Comparison of ENCODE assay signal across 8 cellular contexts in the genomic region with DNA sequence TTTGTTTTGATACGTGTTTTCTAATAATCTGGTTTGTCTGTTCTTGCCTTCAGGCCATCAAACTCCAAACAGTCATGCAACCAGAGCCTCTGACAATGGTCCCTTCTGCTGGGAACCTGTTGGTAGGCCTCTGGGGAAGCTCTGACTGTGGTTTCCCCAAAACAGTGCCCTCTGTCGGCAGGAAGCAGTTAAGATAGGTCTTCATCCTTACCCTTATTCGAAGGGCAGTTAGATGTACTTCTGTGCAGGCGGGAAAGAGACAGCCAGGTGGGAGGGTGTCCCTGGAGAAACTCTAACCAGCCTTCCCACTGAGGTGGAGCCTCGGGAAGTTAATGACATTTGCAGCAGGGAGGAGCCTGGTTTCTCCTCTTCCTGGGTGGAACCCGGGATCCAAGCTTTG.
A peak's percentile ranks its signal among the peaks of the same experiment; 100 is the strongest.
DNase-seq lines count a peak whose midpoint lies in the region; ATAC-seq and TF ChIP-seq lines count a peak whose summit lies in the region.

No MANE protein-coding gene starts in this region.

- H3K27me3 ChIP-seq in mammary epithelial cell (ENCODE audit: insufficient read depth, low read length): peaks cover 2% of the 10 kb centered on the region

- dilution Hi-C loops in mammary epithelial cell (cut with HindIII; ENCODE audit: low sequenced_read_pairs): no loop called here

- H3K9ac ChIP-seq in mammary epithelial cell (ENCODE audit: insufficient read depth, low read length): no peak overlapping the region

- H3K27ac ChIP-seq in mammary epithelial cell (ENCODE audit: insufficient read depth, low read depth, low read length): no peak overlapping the region

- H3K9me3 Mint-ChIP-seq in stimulated activated effector memory CD8-positive, alpha-beta T cell treated with anti-CD3 and anti-CD28 coated beads, Interleukin-12 subunit alpha, Interleukin-12 subunit beta, amount 100 ng/mL, for 72 hours: peaks cover 11% of the 10 kb centered on the region

- no peaks in the 10 kb centered on the region for H4K20me1 ChIP-seq in mammary epithelial cell (ENCODE audit: insufficient read depth, low read length)

- peak in 1 of 2 donors; percentile 27 for TF ChIP-seq CTCF in mammary epithelial cell (conservative IDR thresholded peaks at IDR 0.05 in 1 of 2, IDR thresholded peaks at IDR 0.05 in 1 of 2; ENCODE audit: extremely low read depth in 1 of 2, insufficient read depth in 1 of 2, low read depth in 1 of 2, low read length in 2 of 2)

- no peaks in the 10 kb centered on the region for H3K79me2 ChIP-seq in mammary epithelial cell (ENCODE audit: insufficient read depth, low read length)

- WGBS in mammary epithelial cell (ENCODE audit: low coverage, missing lambda C conversion rate): 78% methylated on average over 6 of the region's 6 CpGs

- no peaks in the 10 kb centered on the region for H3K4me1 Mint-ChIP-seq in stimulated activated effector memory CD8-positive, alpha-beta T cell treated with anti-CD3 and anti-CD28 coated beads, Interleukin-12 subunit alpha, Interleukin-12 subunit beta, amount 100 ng/mL, for 72 hours

- H2AFZ ChIP-seq in mammary epithelial cell (ENCODE audit: low read depth, low read length): no peak overlapping the region

- in situ Hi-C loops in mammary epithelial cell (cut with MboI; ENCODE audit: low sequenced_read_pairs in 2 of 2): no loop called here

- no peak overlapping the region for H3K27ac Mint-ChIP-seq in stimulated activated effector memory CD8-positive, alpha-beta T cell treated with anti-CD3 and anti-CD28 coated beads, Interleukin-12 subunit alpha, Interleukin-12 subunit beta, amount 100 ng/mL, for 72 hours

- H3K4me3 Mint-ChIP-seq in stimulated activated effector memory CD8-positive, alpha-beta T cell treated with anti-CD3 and anti-CD28 coated beads, Interleukin-12 subunit alpha, Interleukin-12 subunit beta, amount 100 ng/mL, for 72 hours: no peak overlapping the region

- no peak overlapping the region for H3K4me2 ChIP-seq in mammary epithelial cell (ENCODE audit: insufficient read depth, low read depth, low read length)

- H3K9me3 ChIP-seq in mammary epithelial cell (replicated peaks; ENCODE audit: insufficient read depth, low read length): peaks cover 10% of the 10 kb centered on the region

- H3K36me3 ChIP-seq in mammary epithelial cell (ENCODE audit: insufficient read depth, low read length): no peaks in the 10 kb centered on the region

- H3K36me3 Mint-ChIP-seq in stimulated activated effector memory CD8-positive, alpha-beta T cell treated with anti-CD3 and anti-CD28 coated beads, Interleukin-12 subunit alpha, Interleukin-12 subunit beta, amount 100 ng/mL, for 72 hours: no peaks in the 10 kb centered on the region

- DNase-seq in COLO668 (lab: John Stamatoyannopoulos, UW; ENCODE audit: unreplicated experiment) (peak; percentile 6), mammary epithelial cell (peak; percentile 16), hippocampal formation (lab: John Stamatoyannopoulos, UW) (no peak), left colon (no peak)
- DNase-seq in stimulated activated effector memory CD8-positive, alpha-beta T cell treated with anti-CD3 and anti-CD28 coated beads, Interleukin-12 subunit alpha, Interleukin-12 subunit beta, amount 100 ng/mL, for 72 hours (ENCODE audit: low spot score in 2 of 2): no peak

- intact Hi-C loops in mammary epithelial cell (cut with micrococcal nuclease) (no loop called here), left colon (cut with DNase I, micrococcal nuclease) (no loop called here)

- H3K4me3 ChIP-seq in mammary epithelial cell (replicated peaks in 1 of 3; ENCODE audit: insufficient read depth in 1 of 3, low read depth in 2 of 3, low read length in 3 of 3): no peak overlapping the region

- no peaks in the 10 kb centered on the region for H3K4me1 ChIP-seq in mammary epithelial cell (ENCODE audit: insufficient read depth, low read length)

- ATAC-seq in GM18870 (IDR thresholded peaks at IDR 0.05; ENCODE audit: unreplicated experiment) (peak; percentile 86), HG03469 (IDR thresholded peaks at IDR 0.05; ENCODE audit: unreplicated experiment) (peak; percentile 74), HG03196 (IDR thresholded peaks at IDR 0.05; ENCODE audit: unreplicated experiment) (no peak), left colon (no peak)
- peak; percentile 46 for ATAC-seq in stimulated activated effector memory CD8-positive, alpha-beta T cell treated with anti-CD3 and anti-CD28 coated beads, Interleukin-12 subunit alpha, Interleukin-12 subunit beta, amount 100 ng/mL, for 72 hours

- no TSS peak for BruUV-seq in mammary epithelial cell (replicated peaks; lab: Mats Ljungman, UMichigan)

- CTCF ChIA-PET in mammary epithelial cell (lab: Charles Lee; ENCODE audit: low non-redundant PET): interaction anchor here (0.9 kb wide), 1 partner anchor 371 kb away, joined by 3 read pairs; no protein-coding TSS in a partner anchor

Comparison
In these comparisons a context has a peak if more than half of its experiments do, and no peak if none do; other contexts are left out.
1. DNase-seq: peak in COLO668 (single experiment) and mammary epithelial cell (single experiment); none in stimulated activated effector memory CD8-positive, alpha-beta T cell treated with anti-CD3 and anti-CD28 coated beads, Interleukin-12 subunit alpha, Interleukin-12 subunit beta, amount 100 ng/mL, for 72 hours (0 of 2), hippocampal formation (0 of 2) and left colon (0 of 2).
2. ATAC-seq: peak in GM18870 (single experiment), HG03469 (single experiment) and stimulated activated effector memory CD8-positive, alpha-beta T cell treated with anti-CD3 and anti-CD28 coated beads, Interleukin-12 subunit alpha, Interleukin-12 subunit beta, amount 100 ng/mL, for 72 hours (single experiment); none in HG03196 (single experiment) and left colon (single experiment).